8 cellular contexts compared by ENCODE assay signal in genomic region chr16:50025544-50025931, GRCh38. TPM values are rescaled to one million over a fixed set of nuclear protein-coding genes. Genes with fewer than 3 reads are reported as not detected.
DNase-seq lines count a peak whose midpoint lies in the region; ATAC-seq, FAIRE-seq and TF ChIP-seq lines count a peak whose summit lies in the region.

No MANE protein-coding gene starts in this region.

- TF ChIP-seq EP300 in K562 (IDR thresholded peaks at IDR 0.05; ENCODE audit: low read length): no peak

- H3K9ac ChIP-seq in K562 (ENCODE audit: insufficient read depth in 1 of 2, low read depth in 2 of 2, low read length in 2 of 2): peak overlapping the region; percentile 82 to 88

- peaks cover 45% of the 10 kb centered on the region for H3K36me3 Mint-ChIP-seq in stimulated activated effector memory CD8-positive, alpha-beta T cell treated with anti-CD3 and anti-CD28 coated beads, Interleukin-12 subunit alpha, Interleukin-12 subunit beta, amount 100 ng/mL, for 72 hours

- no peaks in the 10 kb centered on the region for H3K27me3 ChIP-seq in Peyer's patch
- H3K27me3 ChIP-seq in K562 (ENCODE audit: control insufficient read depth in 2 of 2, insufficient read depth in 2 of 2, low read length in 2 of 2): no peaks in the 10 kb centered on the region

- H3K36me3 ChIP-seq in Peyer's patch: peaks cover 0 to 13% (median 0%) of the 10 kb centered on the region in 3 donors
- H3K36me3 ChIP-seq in K562 (ENCODE audit: control insufficient read depth, insufficient read depth, low read length): peaks cover 20% of the 10 kb centered on the region; the same call in 1 of the 3 replicates

- in situ Hi-C loops in K562 (cut with MboI): loop anchor here (10.0 kb wide), 1 partner anchor 339 kb away; the partner anchor contains the start of gene BRD7

- TF ChIP-seq CTCF in GM12875 (IDR thresholded peaks at IDR 0.05; ENCODE audit: borderline replicate concordance, insufficient read depth, low read depth, low read length) (no peak), Peyer's patch (IDR thresholded peaks at IDR 0.05) (no peak), K562 (IDR thresholded peaks at IDR 0.05 in 2 of 3, conservative IDR thresholded peaks at IDR 0.05 in 1 of 3; ENCODE audit: insufficient read depth in 2 of 3, low read depth in 1 of 3, low read length in 3 of 3) (no peak)

- POLR2A ChIA-PET in K562 (lab: Yijun Ruan, JAX): interaction anchor here (0.7 to 2.0 kb wide), 10 partner anchors 10 to 640 kb away, joined by 3 to 9 read pairs (median 4); no protein-coding TSS in a partner anchor

- WGBS in K562 (ENCODE audit: insufficient coverage, low coverage, missing lambda C conversion rate): under 1% methylated on average over 17 of the region's 17 CpGs

- no peak for TF ChIP-seq POLR2A in Peyer's patch (IDR thresholded peaks at IDR 0.05)
- no peak for TF ChIP-seq POLR2A in K562 (conservative IDR thresholded peaks at IDR 0.05)

- CTCF ChIA-PET in K562 (lab: Yijun Ruan, JAX; ENCODE audit: low intra/inter-chr PET ratio): interaction anchor here (0.6 to 3.9 kb wide), 4 partner anchors 95 to 329 kb away, joined by 3 to 44 read pairs (median 4); no protein-coding TSS in a partner anchor

- H4K20me1 ChIP-seq in K562 (replicated peaks; ENCODE audit: control insufficient read depth, insufficient read depth, low read length): no peaks in the 10 kb centered on the region

- ATAC-seq in HG02571 (IDR thresholded peaks at IDR 0.05; ENCODE audit: unreplicated experiment) (peak; percentile 4), K562 (peak; percentile 50), left colon (peak; percentile 38), HG02938 (IDR thresholded peaks at IDR 0.05; ENCODE audit: unreplicated experiment) (no peak)
- peak; percentile 25 for ATAC-seq in stimulated activated effector memory CD8-positive, alpha-beta T cell treated with anti-CD3 and anti-CD28 coated beads, Interleukin-12 subunit alpha, Interleukin-12 subunit beta, amount 100 ng/mL, for 72 hours

- H2AFZ ChIP-seq in K562 (ENCODE audit: low read depth, low read length): peak overlapping the region; percentile 92

- H3K9me1 ChIP-seq in K562 (ENCODE audit: control insufficient read depth, insufficient read depth, low read length): no peaks in the 10 kb centered on the region

- DNase-seq in Peyer's patch: peak in 2 of 3 donors; percentile 48 to 63
- DNase-seq in K562 (ENCODE audit: extremely low read depth in 1 of 4, low spot score in 3 of 4): peak; percentile 28 to 40 (median 34)
- peak in 1 of 2 donors; percentile 29 for DNase-seq in left colon
- DNase-seq in stimulated activated effector memory CD8-positive, alpha-beta T cell treated with anti-CD3 and anti-CD28 coated beads, Interleukin-12 subunit alpha, Interleukin-12 subunit beta, amount 100 ng/mL, for 72 hours (ENCODE audit: low spot score in 2 of 2): peak in 1 of 2 donors; percentile 7
- no peak for DNase-seq in KG1 (lab: John Stamatoyannopoulos, UW)

- H3K79me2 ChIP-seq in K562 (ENCODE audit: control insufficient read depth, insufficient read depth, low read length): peaks cover 16% of the 10 kb centered on the region

- intact Hi-C loops in K562 (cut with micrococcal nuclease) (loop anchor here (1.0 to 5.0 kb wide), 4 partner anchors 42 to 332 kb away; partner anchors contain the start of gene HEATR3), left colon (cut with DNase I, micrococcal nuclease) (loop anchor here in 1 of 2 donors (2.0 to 10.0 kb wide), 3 partner anchors 185 to 639 kb away; partner anchors contain the start of gene BRD7)

- BruUV-seq in K562 (replicated peaks; lab: Mats Ljungman, UMichigan): no TSS peak

- H3K4me2 ChIP-seq in K562 (ENCODE audit: insufficient read depth, low read length): peak overlapping the region; percentile 99

- H3K9me3 Mint-ChIP-seq in stimulated activated effector memory CD8-positive, alpha-beta T cell treated with anti-CD3 and anti-CD28 coated beads, Interleukin-12 subunit alpha, Interleukin-12 subunit beta, amount 100 ng/mL, for 72 hours: no peaks in the 10 kb centered on the region

- no peak for FAIRE-seq in K562 (lab: Jason Lieb, UNC)

- H3K4me1 ChIP-seq in Peyer's patch: peaks cover 0 to 18% (median 3%) of the 10 kb centered on the region in 4 donors
- H3K4me1 ChIP-seq in K562 (replicated peaks in 1 of 2; ENCODE audit: control insufficient read depth in 2 of 2, insufficient read depth in 2 of 2, low read length in 2 of 2): peaks cover 0 to 9% of the 10 kb centered on the region in 2 experiments; a peak in 3 of 5 replicates

- H3K27ac ChIP-seq in Peyer's patch: peak overlapping the region; percentile 75 to 87 (median 83)
- H3K27ac ChIP-seq in K562 (ENCODE audit: extremely low read depth, low read depth, low read length): peak overlapping the region; percentile 70

- no peak for TF ChIP-seq RAD21 in K562 (CRISPR knock-in tag; conservative IDR thresholded peaks at IDR 0.05 in 1 of 2, IDR thresholded peaks at IDR 0.05 in 1 of 2)

- H3K27ac Mint-ChIP-seq in stimulated activated effector memory CD8-positive, alpha-beta T cell treated with anti-CD3 and anti-CD28 coated beads, Interleukin-12 subunit alpha, Interleukin-12 subunit beta, amount 100 ng/mL, for 72 hours: peak overlapping the region; percentile 90

- H3K9me3 ChIP-seq in Peyer's patch (no peaks in the 10 kb centered on the region), K562 (replicated peaks; ENCODE audit: control insufficient read depth, insufficient read depth, low read depth, low read length) (no peaks in the 10 kb centered on the region)

- peak overlapping the region; percentile 88 for H3K4me3 Mint-ChIP-seq in stimulated activated effector memory CD8-positive, alpha-beta T cell treated with anti-CD3 and anti-CD28 coated beads, Interleukin-12 subunit alpha, Interleukin-12 subunit beta, amount 100 ng/mL, for 72 hours

- H3K4me1 Mint-ChIP-seq in stimulated activated effector memory CD8-positive, alpha-beta T cell treated with anti-CD3 and anti-CD28 coated beads, Interleukin-12 subunit alpha, Interleukin-12 subunit beta, amount 100 ng/mL, for 72 hours: peaks cover 10% of the 10 kb centered on the region

- peak overlapping the region; percentile 87 for H3K4me3 ChIP-seq in GM12875 (ENCODE audit: low read depth, low read length)
- H3K4me3 ChIP-seq in Peyer's patch: peak overlapping the region; percentile 90 to 99 (median 93)
- H3K4me3 ChIP-seq in K562: peak overlapping the region; percentile 92

TF ChIP-seq in K562, 482 proteins besides CTCF, POLR2A, EP300 and RAD21 (continues in another document):
- 0 out of 2 replicates have a peak, but pooled peaks have one; percentile 7 for TF ChIP-seq EGR1 (conservative IDR thresholded peaks at IDR 0.05)
- no peak for TF ChIP-seq BRF2 (IDR thresholded peaks at IDR 0.05; ENCODE audit: borderline replicate concordance, insufficient read depth, insufficient read length)
- TF ChIP-seq KDM5B (IDR thresholded peaks at IDR 0.05; ENCODE audit: insufficient replicate concordance, low read depth, low read length): peak; percentile 21

RNA-seq across cellular contexts. Expression of gene CNEP1R1, which starts 0.5 kb away (rescaled TPM):
- 10 to 100 TPM; 12.4 to 25.6 (median 15.1) TPM for total RNA-seq in Peyer's patch
- total RNA-seq in K562 (2011; cell fraction: chromatin; rRNA removed; ENCODE audit: low replicate concordance): 30.9 and 56.1 TPM in 2 replicates
- 28.0 and 29.5 TPM in 2 replicates for total RNA-seq in K562 (2011; cell fraction: nucleolus; rRNA removed)
- 38.5 and 53.7 TPM in 2 replicates for total RNA-seq in K562 (2011; cell fraction: nucleoplasm; rRNA removed)
- total RNA-seq in K562 (2014; rRNA removed): 7.6 and 11.8 TPM in 2 replicates
- 11.4 and 15.8 TPM in 2 replicates for total RNA-seq in K562 (2014; rRNA removed; fragmentation: Illumina TruSeq; extraction: Trizol)
- 11.7 and 13.8 TPM in 2 replicates for total RNA-seq in K562 (2015; rRNA removed; fragmentation: Illumina TruSeq; extraction: Trizol)
- total RNA-seq in K562 (2021): 8.8 and 10.9 TPM in 2 replicates
- 19.4 and 20.1 TPM in 2 replicates for polyA plus RNA-seq in K562 (2011; rRNA removed)
- polyA plus RNA-seq in K562 (2011; cell fraction: cytosol; rRNA removed): 5.1 and 12.1 TPM in 2 replicates
- 18.1 and 25.9 TPM in 2 replicates for polyA plus RNA-seq in K562 (2011; cell fraction: nucleus; rRNA removed)
- polyA plus RNA-seq in K562 (2012): 6.9 and 7.8 TPM in 2 replicates
- polyA plus RNA-seq in K562 (2014; fragmentation: Illumina TruSeq; extraction: Trizol): 8.1 and 8.8 TPM in 2 replicates
- polyA plus RNA-seq in K562 (2014; fragmentation: Nextera tagmentation; extraction: Ambion mirVana): 10 to 100 TPM in 1 of 2 experiments, 1 to 10 TPM in 1; 9.7 to 10.8 TPM
- 9.7 and 10.6 TPM in 2 replicates for polyA plus RNA-seq in K562 (2014; rRNA removed)
- polyA minus RNA-seq in K562 (2011; rRNA and poly(A)+ RNA removed): 23.6 and 25.8 TPM in 2 replicates
- polyA minus RNA-seq in K562 (2011; cell fraction: cytosol; rRNA and poly(A)+ RNA removed): 9.8 and 10.5 TPM in 2 replicates
- polyA minus RNA-seq in K562 (2011; cell fraction: nucleus; rRNA and poly(A)+ RNA removed): 16.2 and 23.8 TPM in 2 replicates
- 10 to 100 TPM; 17.8 to 19.2 TPM for total RNA-seq in left colon

RNA-seq across cellular contexts. Expression of gene HEATR3, which starts 40.2 kb away (rescaled TPM):
- total RNA-seq in Peyer's patch (10 to 100 TPM; 22.4 to 39.7 (median 29.6) TPM), K562 (2014; rRNA removed) (17.8 and 23.6 TPM in 2 replicates), K562 (2014; rRNA removed; fragmentation: Illumina TruSeq; extraction: Trizol) (18.8 and 19.0 TPM in 2 replicates), K562 (2015; rRNA removed; fragmentation: Illumina TruSeq; extraction: Trizol) (20.2 and 23.6 TPM in 2 replicates), K562 (2021) (18.9 and 19.2 TPM in 2 replicates), left colon (10 to 100 TPM; 17.4 to 22.5 TPM)
- 22.3 and 30.6 TPM in 2 replicates for total RNA-seq in K562 (2011; cell fraction: chromatin; rRNA removed; ENCODE audit: low replicate concordance)
- total RNA-seq in K562 (2011; cell fraction: nucleolus; rRNA removed): 20.1 and 22.7 TPM in 2 replicates
- 18.8 and 20.9 TPM in 2 replicates for total RNA-seq in K562 (2011; cell fraction: nucleoplasm; rRNA removed)
- polyA plus RNA-seq in K562 (2011; rRNA removed) (21.4 and 23.7 TPM in 2 replicates), K562 (2014; fragmentation: Illumina TruSeq; extraction: Trizol) (16.5 and 30.2 TPM in 2 replicates), K562 (2014; fragmentation: Nextera tagmentation; extraction: Ambion mirVana) (1 to 10 TPM; 1.7 to 3.7 TPM), K562 (2014; rRNA removed) (16.7 and 17.5 TPM in 2 replicates)
- polyA plus RNA-seq in K562 (2011; cell fraction: cytosol; rRNA removed): 12.4 and 13.1 TPM in 2 replicates
- 48.8 and 52.5 TPM in 2 replicates for polyA plus RNA-seq in K562 (2011; cell fraction: nucleus; rRNA removed)
- polyA plus RNA-seq in K562 (2012): 8.2 and 10.9 TPM in 2 replicates
- polyA minus RNA-seq in K562 (2011; rRNA and poly(A)+ RNA removed): 16.7 and 22.1 TPM in 2 replicates
- 10.0 and 16.2 TPM in 2 replicates for polyA minus RNA-seq in K562 (2011; cell fraction: cytosol; rRNA and poly(A)+ RNA removed)
- 19.5 and 21.8 TPM in 2 replicates for polyA minus RNA-seq in K562 (2011; cell fraction: nucleus; rRNA and poly(A)+ RNA removed)
